1 cellular context compared by ENCODE assay signal in genomic region chr18:50287441-50288347, GRCh38.
TF ChIP-seq lines count a peak whose summit lies in the region.

TSS of gene CXXC1 (minus strand) at chr18:50287692. CDS start at chr18:50287589, 103 bp downstream.

TF ChIP-seq in HepG2, 621 proteins besides CTCF, POLR2A, EP300 and RAD21 (continued from another document and continues in another):
- TF ChIP-seq ZNF280D (CRISPR knock-in tag; IDR thresholded peaks at IDR 0.05) (peak; percentile 23; the same call in 1 of the 2 replicates), SOX6 (IDR thresholded peaks at IDR 0.05) (no peak), SOX6 (CRISPR knock-in tag; IDR thresholded peaks at IDR 0.05) (peak; percentile 81), RFX3 (CRISPR knock-in tag; IDR thresholded peaks at IDR 0.05) (peak; percentile 83), LCORL (IDR thresholded peaks at IDR 0.05) (no peak), LCORL (CRISPR knock-in tag; IDR thresholded peaks at IDR 0.05) (no peak), JUND (CRISPR knock-in tag; IDR thresholded peaks at IDR 0.05) (no peak), ZNF619 (CRISPR knock-in tag; IDR thresholded peaks at IDR 0.05) (peak; percentile 29; the same call in 1 of the 2 replicates), HNRNPLL (IDR thresholded peaks at IDR 0.05; ENCODE audit: low read depth, low read length, poor library complexity, severe bottlenecking) (peak; percentile 100), ZBTB38 (CRISPR knock-in tag; IDR thresholded peaks at IDR 0.05) (peak; percentile 19; the same call in 1 of the 2 replicates), ZNF142 (CRISPR knock-in tag; IDR thresholded peaks at IDR 0.05) (no peak), DRAP1 (CRISPR knock-in tag; IDR thresholded peaks at IDR 0.05) (peak; percentile 58), BCL6 (CRISPR knock-in tag; IDR thresholded peaks at IDR 0.05) (peak; percentile 51; the same call in 1 of the 2 replicates), ZNF564 (CRISPR knock-in tag; IDR thresholded peaks at IDR 0.05) (no peak), MAZ (IDR thresholded peaks at IDR 0.05; ENCODE audit: borderline replicate concordance, low read depth, low read length) (0 out of 2 replicates have a peak, but pooled peaks have one; percentile 37), MAZ (CRISPR knock-in tag; IDR thresholded peaks at IDR 0.05; ENCODE audit: low read depth) (peak; percentile 82), IRF1 (CRISPR knock-in tag; IDR thresholded peaks at IDR 0.05; ENCODE audit: low read depth) (no peak), ESRRA (CRISPR knock-in tag; IDR thresholded peaks at IDR 0.05; ENCODE audit: low read depth) (peak; percentile 59; the same call in 1 of the 2 replicates), RELA (CRISPR knock-in tag; IDR thresholded peaks at IDR 0.05) (0 out of 2 replicates have a peak, but pooled peaks have one; percentile 22), TAF1 (CRISPR knock-in tag; IDR thresholded peaks at IDR 0.05) (no peak; the same call in 1 of the 2 replicates), ARID3A (IDR thresholded peaks at IDR 0.05; ENCODE audit: low read depth, low read length) (peak; percentile 21; the same call in 1 of the 2 replicates), ZFP91 (CRISPR knock-in tag; IDR thresholded peaks at IDR 0.05; ENCODE audit: borderline replicate concordance) (peak; percentile 88; the same call in 1 of the 2 replicates), REPIN1 (CRISPR knock-in tag; IDR thresholded peaks at IDR 0.05; ENCODE audit: borderline replicate concordance, low read depth) (0 out of 2 replicates have a peak, but pooled peaks have one; percentile 83)
- TF ChIP-seq, protein P1, sequence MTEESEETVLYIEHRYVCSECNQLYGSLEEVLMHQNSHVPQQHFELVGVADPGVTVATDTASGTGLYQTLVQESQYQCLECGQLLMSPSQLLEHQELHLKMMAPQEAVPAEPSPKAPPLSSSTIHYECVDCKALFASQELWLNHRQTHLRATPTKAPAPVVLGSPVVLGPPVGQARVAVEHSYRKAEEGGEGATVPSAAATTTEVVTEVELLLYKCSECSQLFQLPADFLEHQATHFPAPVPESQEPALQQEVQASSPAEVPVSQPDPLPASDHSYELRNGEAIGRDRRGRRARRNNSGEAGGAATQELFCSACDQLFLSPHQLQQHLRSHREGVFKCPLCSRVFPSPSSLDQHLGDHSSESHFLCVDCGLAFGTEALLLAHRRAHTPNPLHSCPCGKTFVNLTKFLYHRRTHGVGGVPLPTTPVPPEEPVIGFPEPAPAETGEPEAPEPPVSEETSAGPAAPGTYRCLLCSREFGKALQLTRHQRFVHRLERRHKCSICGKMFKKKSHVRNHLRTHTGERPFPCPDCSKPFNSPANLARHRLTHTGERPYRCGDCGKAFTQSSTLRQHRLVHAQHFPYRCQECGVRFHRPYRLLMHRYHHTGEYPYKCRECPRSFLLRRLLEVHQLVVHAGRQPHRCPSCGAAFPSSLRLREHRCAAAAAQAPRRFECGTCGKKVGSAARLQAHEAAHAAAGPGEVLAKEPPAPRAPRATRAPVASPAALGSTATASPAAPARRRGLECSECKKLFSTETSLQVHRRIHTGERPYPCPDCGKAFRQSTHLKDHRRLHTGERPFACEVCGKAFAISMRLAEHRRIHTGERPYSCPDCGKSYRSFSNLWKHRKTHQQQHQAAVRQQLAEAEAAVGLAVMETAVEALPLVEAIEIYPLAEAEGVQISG (CRISPR knock-in tag; IDR thresholded peaks at IDR 0.05) = peak; percentile 98
- TF ChIP-seq, protein P2, sequence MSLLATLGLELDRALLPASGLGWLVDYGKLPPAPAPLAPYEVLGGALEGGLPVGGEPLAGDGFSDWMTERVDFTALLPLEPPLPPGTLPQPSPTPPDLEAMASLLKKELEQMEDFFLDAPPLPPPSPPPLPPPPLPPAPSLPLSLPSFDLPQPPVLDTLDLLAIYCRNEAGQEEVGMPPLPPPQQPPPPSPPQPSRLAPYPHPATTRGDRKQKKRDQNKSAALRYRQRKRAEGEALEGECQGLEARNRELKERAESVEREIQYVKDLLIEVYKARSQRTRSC (CRISPR knock-in tag; IDR thresholded peaks at IDR 0.05; ENCODE audit: low read depth) = 0 out of 2 replicates have a peak, but pooled peaks have one; percentile 25
- TF ChIP-seq, protein P3, sequence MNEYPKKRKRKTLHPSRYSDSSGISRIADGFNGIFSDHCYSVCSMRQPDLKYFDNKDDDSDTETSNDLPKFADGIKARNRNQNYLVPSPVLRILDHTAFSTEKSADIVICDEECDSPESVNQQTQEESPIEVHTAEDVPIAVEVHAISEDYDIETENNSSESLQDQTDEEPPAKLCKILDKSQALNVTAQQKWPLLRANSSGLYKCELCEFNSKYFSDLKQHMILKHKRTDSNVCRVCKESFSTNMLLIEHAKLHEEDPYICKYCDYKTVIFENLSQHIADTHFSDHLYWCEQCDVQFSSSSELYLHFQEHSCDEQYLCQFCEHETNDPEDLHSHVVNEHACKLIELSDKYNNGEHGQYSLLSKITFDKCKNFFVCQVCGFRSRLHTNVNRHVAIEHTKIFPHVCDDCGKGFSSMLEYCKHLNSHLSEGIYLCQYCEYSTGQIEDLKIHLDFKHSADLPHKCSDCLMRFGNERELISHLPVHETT (CRISPR knock-in tag; conservative IDR thresholded peaks at IDR 0.05) = peak; percentile 55; the same call in 1 of the 2 replicates
- TF ChIP-seq, protein P4, sequence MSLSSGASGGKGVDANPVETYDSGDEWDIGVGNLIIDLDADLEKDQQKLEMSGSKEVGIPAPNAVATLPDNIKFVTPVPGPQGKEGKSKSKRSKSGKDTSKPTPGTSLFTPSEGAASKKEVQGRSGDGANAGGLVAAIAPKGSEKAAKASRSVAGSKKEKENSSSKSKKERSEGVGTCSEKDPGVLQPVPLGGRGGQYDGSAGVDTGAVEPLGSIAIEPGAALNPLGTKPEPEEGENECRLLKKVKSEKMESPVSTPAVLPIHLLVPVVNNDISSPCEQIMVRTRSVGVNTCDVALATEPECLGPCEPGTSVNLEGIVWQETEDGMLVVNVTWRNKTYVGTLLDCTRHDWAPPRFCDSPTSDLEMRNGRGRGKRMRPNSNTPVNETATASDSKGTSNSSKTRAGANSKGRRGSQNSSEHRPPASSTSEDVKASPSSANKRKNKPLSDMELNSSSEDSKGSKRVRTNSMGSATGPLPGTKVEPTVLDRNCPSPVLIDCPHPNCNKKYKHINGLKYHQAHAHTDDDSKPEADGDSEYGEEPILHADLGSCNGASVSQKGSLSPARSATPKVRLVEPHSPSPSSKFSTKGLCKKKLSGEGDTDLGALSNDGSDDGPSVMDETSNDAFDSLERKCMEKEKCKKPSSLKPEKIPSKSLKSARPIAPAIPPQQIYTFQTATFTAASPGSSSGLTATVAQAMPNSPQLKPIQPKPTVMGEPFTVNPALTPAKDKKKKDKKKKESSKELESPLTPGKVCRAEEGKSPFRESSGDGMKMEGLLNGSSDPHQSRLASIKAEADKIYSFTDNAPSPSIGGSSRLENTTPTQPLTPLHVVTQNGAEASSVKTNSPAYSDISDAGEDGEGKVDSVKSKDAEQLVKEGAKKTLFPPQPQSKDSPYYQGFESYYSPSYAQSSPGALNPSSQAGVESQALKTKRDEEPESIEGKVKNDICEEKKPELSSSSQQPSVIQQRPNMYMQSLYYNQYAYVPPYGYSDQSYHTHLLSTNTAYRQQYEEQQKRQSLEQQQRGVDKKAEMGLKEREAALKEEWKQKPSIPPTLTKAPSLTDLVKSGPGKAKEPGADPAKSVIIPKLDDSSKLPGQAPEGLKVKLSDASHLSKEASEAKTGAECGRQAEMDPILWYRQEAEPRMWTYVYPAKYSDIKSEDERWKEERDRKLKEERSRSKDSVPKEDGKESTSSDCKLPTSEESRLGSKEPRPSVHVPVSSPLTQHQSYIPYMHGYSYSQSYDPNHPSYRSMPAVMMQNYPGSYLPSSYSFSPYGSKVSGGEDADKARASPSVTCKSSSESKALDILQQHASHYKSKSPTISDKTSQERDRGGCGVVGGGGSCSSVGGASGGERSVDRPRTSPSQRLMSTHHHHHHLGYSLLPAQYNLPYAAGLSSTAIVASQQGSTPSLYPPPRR (CRISPR knock-in tag; IDR thresholded peaks at IDR 0.05; ENCODE audit: borderline replicate concordance) = peak; percentile 37; the same call in 1 of the 2 replicates
